In the genomic region with DNA sequence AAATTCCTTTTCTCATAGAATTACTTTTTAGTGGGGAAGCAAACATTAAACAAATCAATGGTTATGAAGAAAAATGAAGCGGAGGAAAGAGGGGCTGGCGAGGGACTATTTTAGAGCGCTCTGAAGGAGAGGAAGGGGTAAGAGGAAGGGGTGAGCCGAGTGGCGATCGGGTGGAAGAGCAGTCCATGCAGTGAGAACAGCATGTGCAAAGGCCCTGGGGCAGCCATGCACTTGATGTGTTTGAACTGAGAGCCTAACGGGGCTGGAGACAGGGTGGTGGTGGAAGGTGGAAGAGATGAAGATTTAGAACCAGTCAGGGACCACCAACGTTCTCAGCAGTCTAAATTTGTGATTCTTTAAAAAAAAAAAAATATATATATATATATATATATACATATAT, we compare ENCODE assay signal across 19 cellular contexts. TPM values are rescaled to one million over a fixed set of nuclear protein-coding genes. Genes with fewer than 3 reads are reported as not detected.
DNase-seq lines count a peak whose midpoint lies in the region; ATAC-seq and TF ChIP-seq lines count a peak whose summit lies in the region.
"Had no signal": no experiment of that assay in that cellular context is flagged by ENCODE, and none has a peak within 500 bp of the region (broad histone marks: within the 10 kb centered on the region; RNA-seq: fewer than 3 reads in every experiment).

No MANE protein-coding gene starts in this region.

- peak overlapping the region; percentile 89 for H3K27ac ChIP-seq in left ventricle myocardium inferior (replicated peaks)
- peak overlapping the region in 3 of 4 donors; percentile 80 to 84 (median 84) for H3K27ac ChIP-seq in body of pancreas
- H3K27ac ChIP-seq: HL-60 had no signal

- H3K27me3 ChIP-seq in left ventricle myocardium inferior (ENCODE audit: low read depth) (peaks cover 25% of the 10 kb centered on the region), body of pancreas (no peaks in the 10 kb centered on the region)

- no peak for TF ChIP-seq CTCF in left ventricle myocardium inferior (IDR thresholded peaks at IDR 0.05; ENCODE audit: borderline replicate concordance)
- no peak for TF ChIP-seq CTCF in body of pancreas (IDR thresholded peaks at IDR 0.05)
- TF ChIP-seq CTCF in osteocyte (IDR thresholded peaks at IDR 0.05): no peak

- H3K36me3 ChIP-seq in left ventricle myocardium inferior (peaks cover 71% of the 10 kb centered on the region), body of pancreas (replicated peaks in 1 of 2; ENCODE audit: insufficient read depth in 1 of 2, low read depth in 2 of 2) (no peaks in the 10 kb centered on the region)

- intact Hi-C loops in left ventricle myocardium inferior (cut with micrococcal nuclease) (no loop called here), left ventricle myocardium superior (cut with micrococcal nuclease) (no loop called here), body of pancreas (cut with DNase I) (no loop called here)

- H3K27me3 Mint-ChIP-seq in osteocyte (ENCODE audit: unreplicated experiment): no peaks in the 10 kb centered on the region

- no peaks in the 10 kb centered on the region for H3K9me3 Mint-ChIP-seq in osteocyte (ENCODE audit: unreplicated experiment)
- H3K9me3 Mint-ChIP-seq: CD4-positive, alpha-beta memory T cell; effector memory CD8-positive, alpha-beta T cell had no signal

- ATAC-seq in left ventricle myocardium superior (no peak), body of pancreas (no peak), HG03175 (IDR thresholded peaks at IDR 0.05; ENCODE audit: unreplicated experiment) (no peak)

- no peak for DNase-seq in left ventricle myocardium inferior
- DNase-seq in left ventricle myocardium superior: no peak
- DNase-seq in body of pancreas: no peak
- no peak for DNase-seq in osteocyte (ENCODE audit: extremely low spot score, unreplicated experiment)
- DNase-seq in NCI-H748 (lab: John Stamatoyannopoulos, UW; ENCODE audit: unreplicated experiment): no peak
- DNase-seq in NCI-H524 treated with DMSO at 0.1 percent for 48 hours (lab: John Stamatoyannopoulos, UW): no peak
- DNase-seq: activated CD4-positive, alpha-beta T cell treated with anti-CD3 and anti-CD28 coated beads, Interleukin-2, amount 50 U/mL, for 4 hours; activated naive CD4-positive, alpha-beta T cell treated with Interleukin-2 at 50 U/mL for 16 hours; CD4-positive, alpha-beta memory T cell; effector memory CD8-positive, alpha-beta T cell; GDM1; head of caudate nucleus; NCI-H748 treated with DMSO at 0.1 percent for 48 hours; OCI-M1; retina; SHP77 treated with DMSO at 0.1 percent for 48 hours had no signal

- H3K4me3 Mint-ChIP-seq in osteocyte (ENCODE audit: unreplicated experiment): no peak overlapping the region

- no peak for TF ChIP-seq POLR2A in body of pancreas (IDR thresholded peaks at IDR 0.05)

- peaks cover 41% of the 10 kb centered on the region for H3K36me3 Mint-ChIP-seq in osteocyte (ENCODE audit: unreplicated experiment)
- H3K36me3 Mint-ChIP-seq: CD4-positive, alpha-beta memory T cell; IgD-negative memory B cell had no signal

- H3K4me3 ChIP-seq in left ventricle myocardium inferior (no peak overlapping the region), body of pancreas (no peak overlapping the region)

- H3K4me1 ChIP-seq in left ventricle myocardium inferior (peaks cover 57% of the 10 kb centered on the region), body of pancreas (peaks cover 32% of the 10 kb centered on the region)

- WGBS in body of pancreas, 2 donors: 85 to 95% methylated on average over 8 of the region's 8 CpGs

- H3K27ac Mint-ChIP-seq in osteocyte (ENCODE audit: unreplicated experiment): peak overlapping the region; percentile 66
- H3K27ac Mint-ChIP-seq: effector memory CD8-positive, alpha-beta T cell had no signal

- H3K9me3 ChIP-seq in left ventricle myocardium inferior (replicated peaks): no peaks in the 10 kb centered on the region
- no peaks in the 10 kb centered on the region for H3K9me3 ChIP-seq in body of pancreas

- H3K4me1 Mint-ChIP-seq in osteocyte (ENCODE audit: unreplicated experiment): peaks cover 64% of the 10 kb centered on the region

RNA-seq across cellular contexts. Expression of a gene that starts 14.4 kb away (rescaled TPM):
- 169 TPM for total RNA-seq in left ventricle myocardium inferior
- total RNA-seq in left ventricle myocardium superior: 169 TPM
- total RNA-seq in body of pancreas: 100 to 1,000 TPM; 436 to 761 TPM
- total RNA-seq in osteocyte: 231 and 232 TPM in 2 replicates

RNA-seq across cellular contexts. Expression of a gene that starts 17.7 kb away (rescaled TPM):
- total RNA-seq in left ventricle myocardium inferior (48.2 TPM), left ventricle myocardium superior (51.5 TPM), body of pancreas (10 to 100 TPM; 41.2 to 66.3 TPM), osteocyte (440 and 443 TPM in 2 replicates)
- total RNA-seq: CD4-positive, alpha-beta memory T cell had no signal

RNA-seq across cellular contexts. Expression of a gene that starts 47.6 kb away (rescaled TPM):
- total RNA-seq in left ventricle myocardium inferior: 1,019 TPM
- 1,300 TPM for total RNA-seq in left ventricle myocardium superior
- 100 to 1,000 TPM; 189 to 296 TPM for total RNA-seq in body of pancreas
- 193 and 204 TPM in 2 replicates for total RNA-seq in osteocyte
